1 cellular context compared by ENCODE assay signal in the genomic region with DNA sequence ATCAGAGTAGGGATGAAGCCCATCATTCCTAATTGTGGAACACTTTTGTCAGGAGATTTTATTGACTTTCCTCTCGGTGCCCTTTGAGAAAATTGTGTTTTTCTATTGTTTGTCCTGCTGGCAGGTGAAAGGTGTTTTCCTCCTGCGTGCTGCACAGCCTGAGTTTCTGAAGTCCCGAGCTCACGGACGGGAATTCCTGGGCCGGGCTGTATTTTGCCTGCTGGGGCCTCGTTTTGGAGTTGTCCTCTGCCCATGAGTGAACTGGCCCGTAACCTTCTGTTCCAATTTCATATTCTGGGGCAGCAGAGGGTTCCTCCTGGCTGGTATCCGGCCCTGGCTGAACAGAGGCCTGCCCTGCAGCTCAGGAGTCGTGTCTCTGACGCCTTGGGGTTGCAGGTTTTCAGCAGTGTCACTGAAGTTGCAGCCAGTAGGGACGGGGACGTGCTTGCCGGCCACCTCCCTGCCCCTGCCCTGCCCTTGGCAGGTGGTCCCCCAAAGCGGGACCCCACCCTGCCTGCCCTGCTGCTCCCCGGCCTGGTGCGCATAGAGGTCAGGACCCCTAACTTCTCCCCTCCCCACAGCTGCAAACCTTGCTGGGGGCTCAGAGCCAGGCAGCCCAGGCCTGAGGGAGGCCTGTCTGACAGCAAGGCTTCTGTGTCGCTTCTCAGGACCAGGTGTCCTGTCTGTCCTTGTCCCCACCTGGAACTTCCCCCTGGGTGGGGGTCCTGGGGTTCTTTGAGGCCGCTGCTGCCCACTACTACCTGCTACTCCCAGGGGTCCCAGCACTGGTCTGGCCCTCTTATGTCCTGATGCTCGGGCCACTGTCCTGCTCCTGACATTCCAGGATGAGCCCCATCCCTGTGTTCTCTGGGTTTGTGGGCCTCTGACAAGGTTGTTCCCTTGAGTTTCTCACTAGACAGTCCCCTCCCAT.
TF ChIP-seq lines count a peak whose summit lies in the region.

No MANE protein-coding gene starts in this region.

TF ChIP-seq in GM12878, 131 proteins besides CTCF, POLR2A, EP300 and RAD21 (continued from another document):
- TF ChIP-seq, protein P1, sequence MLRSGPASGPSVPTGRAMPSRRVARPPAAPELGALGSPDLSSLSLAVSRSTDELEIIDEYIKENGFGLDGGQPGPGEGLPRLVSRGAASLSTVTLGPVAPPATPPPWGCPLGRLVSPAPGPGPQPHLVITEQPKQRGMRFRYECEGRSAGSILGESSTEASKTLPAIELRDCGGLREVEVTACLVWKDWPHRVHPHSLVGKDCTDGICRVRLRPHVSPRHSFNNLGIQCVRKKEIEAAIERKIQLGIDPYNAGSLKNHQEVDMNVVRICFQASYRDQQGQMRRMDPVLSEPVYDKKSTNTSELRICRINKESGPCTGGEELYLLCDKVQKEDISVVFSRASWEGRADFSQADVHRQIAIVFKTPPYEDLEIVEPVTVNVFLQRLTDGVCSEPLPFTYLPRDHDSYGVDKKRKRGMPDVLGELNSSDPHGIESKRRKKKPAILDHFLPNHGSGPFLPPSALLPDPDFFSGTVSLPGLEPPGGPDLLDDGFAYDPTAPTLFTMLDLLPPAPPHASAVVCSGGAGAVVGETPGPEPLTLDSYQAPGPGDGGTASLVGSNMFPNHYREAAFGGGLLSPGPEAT (IDR thresholded peaks at IDR 0.05; ENCODE audit: low read depth) = no peak
- no peak for TF ChIP-seq CBFB (IDR thresholded peaks at IDR 0.05; ENCODE audit: low read depth)
- no peak for TF ChIP-seq RFX5 (IDR thresholded peaks at IDR 0.05; ENCODE audit: low read depth, low read length)
- TF ChIP-seq, protein P2, sequence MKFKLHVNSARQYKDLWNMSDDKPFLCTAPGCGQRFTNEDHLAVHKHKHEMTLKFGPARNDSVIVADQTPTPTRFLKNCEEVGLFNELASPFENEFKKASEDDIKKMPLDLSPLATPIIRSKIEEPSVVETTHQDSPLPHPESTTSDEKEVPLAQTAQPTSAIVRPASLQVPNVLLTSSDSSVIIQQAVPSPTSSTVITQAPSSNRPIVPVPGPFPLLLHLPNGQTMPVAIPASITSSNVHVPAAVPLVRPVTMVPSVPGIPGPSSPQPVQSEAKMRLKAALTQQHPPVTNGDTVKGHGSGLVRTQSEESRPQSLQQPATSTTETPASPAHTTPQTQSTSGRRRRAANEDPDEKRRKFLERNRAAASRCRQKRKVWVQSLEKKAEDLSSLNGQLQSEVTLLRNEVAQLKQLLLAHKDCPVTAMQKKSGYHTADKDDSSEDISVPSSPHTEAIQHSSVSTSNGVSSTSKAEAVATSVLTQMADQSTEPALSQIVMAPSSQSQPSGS (IDR thresholded peaks at IDR 0.05; ENCODE audit: low read length) = no peak
- TF ChIP-seq NFXL1 (IDR thresholded peaks at IDR 0.05; ENCODE audit: borderline replicate concordance) = no peak
